In genomic region chr12:66149702-66150398, GRCh38 we compare ENCODE assay signal across 1 cellular context.
TF ChIP-seq lines count a peak whose summit lies in the region.

No MANE protein-coding gene starts in this region.

TF ChIP-seq in GM23338, 12 proteins besides CTCF, POLR2A, EP300 and RAD21 (continued from another document):
- no peak for TF ChIP-seq ZNF462 (CRISPR knock-in tag; IDR thresholded peaks at IDR 0.05)
- TF ChIP-seq EZH2 (IDR thresholded peaks at IDR 0.05; ENCODE audit: low read depth, unreplicated experiment) = no peak
- no peak for TF ChIP-seq CREB1 (CRISPR knock-in tag; IDR thresholded peaks at IDR 0.05; ENCODE audit: low read depth)
- TF ChIP-seq ZNF331 (CRISPR knock-in tag; IDR thresholded peaks at IDR 0.05; ENCODE audit: low read depth) = no peak
- no peak for TF ChIP-seq JUNB (IDR thresholded peaks at IDR 0.05; ENCODE audit: unreplicated experiment)
- no peak for TF ChIP-seq EZH2phosphoT487 (IDR thresholded peaks at IDR 0.05; ENCODE audit: unreplicated experiment)
- no peak for TF ChIP-seq POLR2AphosphoS5 (IDR thresholded peaks at IDR 0.05; ENCODE audit: low read depth)
- no peak for TF ChIP-seq NANOG (IDR thresholded peaks at IDR 0.05; ENCODE audit: borderline replicate concordance)
- no peak for TF ChIP-seq ZNF114 (CRISPR knock-in tag; IDR thresholded peaks at IDR 0.05)
TF ChIP-seq in GM23338: peak in this region for 0.
